In the genomic region with DNA sequence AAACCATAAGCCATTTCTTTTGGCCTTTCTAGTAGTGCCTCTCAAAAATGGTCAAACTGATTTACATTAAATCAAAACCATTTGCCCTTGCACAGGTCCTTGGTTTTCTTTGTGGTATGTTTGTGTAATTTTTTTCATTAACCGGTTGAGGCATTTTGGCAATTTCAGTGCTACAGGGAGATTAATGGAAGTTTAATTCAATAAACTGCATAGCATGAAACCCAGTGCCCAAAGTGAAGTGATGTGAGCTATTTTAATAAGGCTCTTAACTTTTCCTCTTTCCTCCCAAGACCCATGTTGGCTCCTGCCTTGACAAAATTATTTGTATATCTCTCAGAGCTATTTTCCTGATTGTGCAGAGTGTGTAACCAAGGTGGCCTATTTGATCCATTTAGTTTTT, we compare ENCODE assay signal across 29 cellular contexts.
"Had no signal": no experiment of that assay in that cellular context is flagged by ENCODE, and none has a peak within 500 bp of the region (broad histone marks: within the 10 kb centered on the region; RNA-seq: fewer than 3 reads in every experiment).

No MANE protein-coding gene starts in this region.

- H3K27ac Mint-ChIP-seq: naive thymus-derived CD8-positive, alpha-beta T cell; nephron; neural progenitor cell; progenitor cell of endocrine pancreas; stimulated activated effector memory CD8-positive, alpha-beta T cell treated with anti-CD3 and anti-CD28 coated beads, Interleukin-12 subunit alpha, Interleukin-12 subunit beta, amount 100 ng/mL, for 72 hours; stimulated activated naive CD8-positive, alpha-beta T cell treated with anti-CD3 and anti-CD28 coated beads, Interleukin-15, amount 100 ng/mL, for 72 hours; type B pancreatic cell had no signal

- H3K27me3 ChIP-seq: neural progenitor cell, ovary, right lobe of liver, sigmoid colon, suprapubic skin, testis, tibial artery, transverse colon, upper lobe of right lung, uterus had no signal

- H3K4me1 Mint-ChIP-seq: naive thymus-derived CD8-positive, alpha-beta T cell; nephron; neural progenitor cell; stimulated activated effector memory CD8-positive, alpha-beta T cell treated with anti-CD3 and anti-CD28 coated beads, Interleukin-12 subunit alpha, Interleukin-12 subunit beta, amount 100 ng/mL, for 72 hours; stimulated activated naive CD8-positive, alpha-beta T cell treated with anti-CD3 and anti-CD28 coated beads, Interleukin-15, amount 100 ng/mL, for 72 hours had no signal

- H3K9me3 Mint-ChIP-seq: naive thymus-derived CD8-positive, alpha-beta T cell; nephron; neural progenitor cell; stimulated activated effector memory CD8-positive, alpha-beta T cell treated with anti-CD3 and anti-CD28 coated beads, Interleukin-12 subunit alpha, Interleukin-12 subunit beta, amount 100 ng/mL, for 72 hours; type B pancreatic cell had no signal

- H3K9ac ChIP-seq: neural progenitor cell, parathyroid adenoma had no signal

- H3K4me3 Mint-ChIP-seq: naive thymus-derived CD8-positive, alpha-beta T cell; nephron; neural progenitor cell; stimulated activated effector memory CD8-positive, alpha-beta T cell treated with anti-CD3 and anti-CD28 coated beads, Interleukin-12 subunit alpha, Interleukin-12 subunit beta, amount 100 ng/mL, for 72 hours; stimulated activated naive CD8-positive, alpha-beta T cell treated with anti-CD3 and anti-CD28 coated beads, Interleukin-15, amount 100 ng/mL, for 72 hours; type B pancreatic cell had no signal

- ATAC-seq: naive thymus-derived CD8-positive, alpha-beta T cell; psoas muscle; right cardiac atrium; right lobe of liver; stimulated activated effector memory CD8-positive, alpha-beta T cell treated with anti-CD3 and anti-CD28 coated beads, Interleukin-12 subunit alpha, Interleukin-12 subunit beta, amount 100 ng/mL, for 72 hours; stimulated activated naive CD8-positive, alpha-beta T cell treated with anti-CD3 and anti-CD28 coated beads, Interleukin-15, amount 100 ng/mL, for 72 hours; stimulated activated naive CD8-positive, alpha-beta T cell treated with anti-CD3 and anti-CD28 coated beads, Interleukin-15, Interleukin-2, amounts not matched to agents 100 U/mL and 50 U/mL, for 24 hours; upper lobe of right lung had no signal

- H3K4me3 ChIP-seq: neural progenitor cell, ovary, psoas muscle, right lobe of liver, sigmoid colon, suprapubic skin, testis, tibial artery, transverse colon, upper lobe of right lung, uterus had no signal

- DNase-seq: naive thymus-derived CD8-positive, alpha-beta T cell; occipital lobe; ovary; posterior cingulate gyrus; psoas muscle; right cardiac atrium; right lobe of liver; sigmoid colon; small intestine; stimulated activated CD4-positive, alpha-beta T cell treated with anti-CD3 and anti-CD28 coated beads, Interleukin-15, amount 100 ng/mL, for 24 hours; stimulated activated CD4-positive, alpha-beta T cell treated with anti-CD3 and anti-CD28 coated beads, Interleukin-2, amount 100 ng/mL, for 24 hours; stimulated activated CD4-positive, alpha-beta T cell treated with anti-CD3 and anti-CD28 coated beads, Interleukin-2, amount 100 ng/mL, for 48 hours; stimulated activated CD4-positive, alpha-beta T cell treated with anti-CD3 and anti-CD28 coated beads, Interleukin-4, amount 100 ng/mL, for 24 hours; stimulated activated naive CD4-positive, alpha-beta T cell; stimulated activated naive CD8-positive, alpha-beta T cell treated with anti-CD3 and anti-CD28 coated beads, Interleukin-15, amount 100 ng/mL, for 72 hours; stimulated activated naive CD8-positive, alpha-beta T cell treated with anti-CD3 and anti-CD28 coated beads, Interleukin-15, Interleukin-2, amounts not matched to agents 100 U/mL and 50 U/mL, for 24 hours; substantia nigra; testis; tibial artery; transverse colon; upper lobe of right lung; uterus had no signal

- H3K9me3 ChIP-seq: ovary, psoas muscle, right lobe of liver, sigmoid colon, suprapubic skin, testis, tibial artery, transverse colon, upper lobe of right lung, uterus had no signal

- H3K4me1 ChIP-seq: parathyroid adenoma, psoas muscle, right lobe of liver, sigmoid colon, suprapubic skin, testis, tibial artery, transverse colon, upper lobe of right lung, uterus had no signal

- H3K36me3 Mint-ChIP-seq: naive thymus-derived CD8-positive, alpha-beta T cell; neural progenitor cell; stimulated activated effector memory CD8-positive, alpha-beta T cell treated with anti-CD3 and anti-CD28 coated beads, Interleukin-12 subunit alpha, Interleukin-12 subunit beta, amount 100 ng/mL, for 72 hours; type B pancreatic cell had no signal

- H3K27me3 Mint-ChIP-seq: progenitor cell of endocrine pancreas had no signal

- H3K36me3 ChIP-seq: neural progenitor cell, ovary, right lobe of liver, sigmoid colon, suprapubic skin, tibial artery, transverse colon, upper lobe of right lung, uterus had no signal

- H3K27ac ChIP-seq: neural progenitor cell, ovary, parathyroid adenoma, psoas muscle, right lobe of liver, sigmoid colon, suprapubic skin, testis, tibial artery, transverse colon, upper lobe of right lung, uterus had no signal
